ENCODE assay signal across 1 cellular context in genomic region chr6:31624070-31624469, GRCh38.
TF ChIP-seq lines count a peak whose summit lies in the region.

No MANE protein-coding gene starts in this region.

TF ChIP-seq in GM23338, 12 proteins besides CTCF, POLR2A, EP300 and RAD21 (continued from another document):
- TF ChIP-seq ETS1 (IDR thresholded peaks at IDR 0.05) = no peak
- no peak for TF ChIP-seq ZNF331 (CRISPR knock-in tag; IDR thresholded peaks at IDR 0.05; ENCODE audit: low read depth)
- TF ChIP-seq ZNF114 (CRISPR knock-in tag; IDR thresholded peaks at IDR 0.05) = no peak
